Comparison of ENCODE assay signal across 8 cellular contexts in genomic region chr4:57442834-57443291, GRCh38.
DNase-seq lines count a peak whose midpoint lies in the region; ATAC-seq and TF ChIP-seq lines count a peak whose summit lies in the region.

No MANE protein-coding gene starts in this region.

- H4K20me1 ChIP-seq in fibroblast of lung (ENCODE audit: control insufficient read depth, extremely low read depth, insufficient read depth, low read length) = no peaks in the 10 kb centered on the region

- H2AFZ ChIP-seq in fibroblast of lung (ENCODE audit: low read length) = no peak overlapping the region

- no peaks in the 10 kb centered on the region for H3K27me3 ChIP-seq in fibroblast of lung (ENCODE audit: control insufficient read depth, insufficient read depth, low read length)

- no peaks in the 10 kb centered on the region for H3K4me1 ChIP-seq in fibroblast of lung (ENCODE audit: control insufficient read depth, extremely low read depth, insufficient read depth, low read length)

- H3K27ac ChIP-seq in fibroblast of lung (ENCODE audit: insufficient read depth, low read length) = no peak overlapping the region

- H3K4me3 ChIP-seq in fibroblast of lung (replicated peaks in 1 of 4; ENCODE audit: control extremely low read depth in 1 of 4, insufficient read depth in 1 of 4, low read depth in 3 of 4, low read length in 4 of 4) = no peak overlapping the region

- no peaks in the 10 kb centered on the region for H3K9me3 ChIP-seq in fibroblast of lung (ENCODE audit: control insufficient read depth, insufficient read depth, low read depth, low read length)

- no peaks in the 10 kb centered on the region for H3K79me2 ChIP-seq in fibroblast of lung (ENCODE audit: control insufficient read depth, insufficient read depth, low read length)

- H3K36me3 ChIP-seq in fibroblast of lung (ENCODE audit: control insufficient read depth, insufficient read depth, low read length) = no peaks in the 10 kb centered on the region

- no peak overlapping the region for H3K4me2 ChIP-seq in fibroblast of lung (ENCODE audit: extremely low read depth, insufficient read depth, low read length)

- peak; percentile 73 for DNase-seq in NCI-H82 (lab: John Stamatoyannopoulos, UW)
- no peak for DNase-seq in NCI-H82 treated with DMSO at 0.1 percent for 48 hours (lab: John Stamatoyannopoulos, UW; ENCODE audit: unreplicated experiment)
- DNase-seq in RPMI8226 = peak; percentile 15
- DNase-seq in fibroblast of lung (ENCODE audit: low read depth in 2 of 2) = peak; percentile 29 to 33
- DNase-seq in nucleus accumbens (lab: John Stamatoyannopoulos, UW) = peak in 39 of 56 donors; percentile 3 to 76 (median 22)
- no peak for DNase-seq in activated naive CD4-positive, alpha-beta T cell treated with Interleukin-2 at 50 U/mL for 16 hours

- no peak overlapping the region for H3K9ac ChIP-seq in fibroblast of lung (ENCODE audit: insufficient read depth, low read length)

- ATAC-seq in HG03565 (IDR thresholded peaks at IDR 0.05; ENCODE audit: unreplicated experiment) (peak; percentile 57), GM18858 (IDR thresholded peaks at IDR 0.05; ENCODE audit: unreplicated experiment) (no peak)

- peak; percentile 42 to 66 for TF ChIP-seq CTCF in fibroblast of lung (conservative IDR thresholded peaks at IDR 0.05 in 1 of 2, IDR thresholded peaks at IDR 0.05 in 1 of 2; ENCODE audit: low read depth in 1 of 2, low read length in 2 of 2)

Comparison
In these comparisons a context has a peak if more than half of its experiments do, and no peak if none do; other contexts are left out.
1. DNase-seq: peak in NCI-H82 (single experiment), RPMI8226 (single experiment), fibroblast of lung (2 of 2) and nucleus accumbens (39 of 56); none in NCI-H82 treated with DMSO at 0.1 percent for 48 hours (single experiment) and activated naive CD4-positive, alpha-beta T cell treated with Interleukin-2 at 50 U/mL for 16 hours (single experiment).